Comparison of ENCODE assay signal across 28 cellular contexts in the genomic region with DNA sequence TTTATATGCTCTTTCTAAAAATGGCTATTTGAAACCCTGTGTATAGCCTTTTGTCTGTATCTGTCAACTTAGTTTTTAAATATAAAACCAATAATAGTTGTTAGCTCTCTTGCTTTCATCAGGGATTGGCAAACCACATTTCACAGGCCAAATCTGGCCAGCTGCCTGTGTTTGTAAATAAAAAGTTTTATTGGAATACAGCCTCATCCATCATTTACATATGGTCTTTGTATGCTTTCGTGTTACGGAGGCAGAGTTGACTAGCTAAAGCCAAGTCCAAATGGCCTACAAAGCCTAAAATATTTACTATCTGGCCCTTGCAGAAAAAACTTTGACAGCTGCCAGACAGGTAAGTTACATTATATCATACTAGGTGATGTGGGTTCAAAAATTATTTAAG.
"Had no signal": no experiment of that assay in that cellular context is flagged by ENCODE, and none has a peak within 500 bp of the region (broad histone marks: within the 10 kb centered on the region; RNA-seq: fewer than 3 reads in every experiment).

No MANE protein-coding gene starts in this region.

- H3K27me3 Mint-ChIP-seq: dendritic cell treated with granulocyte-macrophage colony-stimulating factor and Interleukin-4, amounts not matched to agents 40 ng/mL and 50 ng/mL, for 4 days; naive B cell; natural killer cell treated with Interleukin-12 subunit alpha and Interleukin-12 subunit beta and Interleukin-15 and Interleukin-18, amount 100 ng/mL, for 72 hours; stimulated activated memory B cell treated with anti-CD40 and anti-IgM and Interleukin-4, amounts not matched to agents 10 μg/mL and 1 μg/mL and 100 μg/mL, for 72 hours had no signal

- H3K27me3 ChIP-seq: colonic mucosa, heart right ventricle, spleen, transverse colon, vagina had no signal

- DNase-seq: colonic mucosa; effector CD8-positive, alpha-beta T cell; endodermal cell; foreskin melanocyte; glutamatergic neuron; heart right ventricle; immature natural killer cell; islet precursor cell; kidney glomerular epithelial cell; left colon; mesenchymal stem cell; mucosa of descending colon; naive B cell; nucleus accumbens; psoas muscle; spleen; stimulated activated CD4-positive, alpha-beta T cell treated with anti-CD3 and anti-CD28 coated beads, Interleukin-4, amount 100 ng/mL, for 4 hours; stimulated activated naive CD8-positive, alpha-beta T cell treated with anti-CD3 and anti-CD28 coated beads, Interleukin-15, Interleukin-2, amounts not matched to agents 100 U/mL and 50 U/mL, for 24 hours; transverse colon had no signal

- H3K36me3 ChIP-seq: colonic mucosa, heart right ventricle, spleen, transverse colon, vagina had no signal

- H3K27ac ChIP-seq: colonic mucosa, epithelial cell of prostate, heart right ventricle, skin epidermis, spleen, transverse colon, vagina had no signal

- H3K9me3 ChIP-seq: colonic mucosa, heart right ventricle, mucosa of descending colon, psoas muscle, spleen, transverse colon, vagina had no signal

- H3K9me3 Mint-ChIP-seq: dendritic cell treated with granulocyte-macrophage colony-stimulating factor and Interleukin-4, amounts not matched to agents 40 ng/mL and 50 ng/mL, for 4 days; endodermal cell; mesothelial cell of epicardium; natural killer cell treated with Interleukin-12 subunit alpha and Interleukin-12 subunit beta and Interleukin-15 and Interleukin-18, amount 100 ng/mL, for 72 hours had no signal

- H3K27ac Mint-ChIP-seq: dendritic cell treated with granulocyte-macrophage colony-stimulating factor and Interleukin-4, amounts not matched to agents 40 ng/mL and 50 ng/mL, for 4 days; endodermal cell; immature natural killer cell; mesothelial cell of epicardium; naive B cell; natural killer cell treated with Interleukin-12 subunit alpha and Interleukin-12 subunit beta and Interleukin-15 and Interleukin-18, amount 100 ng/mL, for 72 hours; stimulated activated memory B cell treated with anti-CD40 and anti-IgM and Interleukin-4, amounts not matched to agents 10 μg/mL and 1 μg/mL and 100 μg/mL, for 72 hours had no signal

- H3K4me3 Mint-ChIP-seq: dendritic cell treated with granulocyte-macrophage colony-stimulating factor and Interleukin-4, amounts not matched to agents 40 ng/mL and 50 ng/mL, for 4 days; endodermal cell; immature natural killer cell; mesothelial cell of epicardium; naive B cell; natural killer cell treated with Interleukin-12 subunit alpha and Interleukin-12 subunit beta and Interleukin-15 and Interleukin-18, amount 100 ng/mL, for 72 hours; stimulated activated memory B cell treated with anti-CD40 and anti-IgM and Interleukin-4, amounts not matched to agents 10 μg/mL and 1 μg/mL and 100 μg/mL, for 72 hours had no signal

- ATAC-seq: esophagus mucosa; heart right ventricle; left colon; mucosa of descending colon; natural killer cell treated with Interleukin-12 subunit alpha and Interleukin-12 subunit beta and Interleukin-15 and Interleukin-18, amount 100 ng/mL, for 72 hours; psoas muscle; right cardiac atrium; stimulated activated memory B cell treated with anti-CD40 and anti-IgM and Interleukin-4, amounts not matched to agents 10 μg/mL and 1 μg/mL and 100 μg/mL, for 72 hours; stimulated activated naive CD8-positive, alpha-beta T cell treated with anti-CD3 and anti-CD28 coated beads, Interleukin-15, Interleukin-2, amounts not matched to agents 100 U/mL and 50 U/mL, for 24 hours had no signal

- H3K4me1 ChIP-seq: colonic mucosa, spleen, vagina had no signal

- H3K4me3 ChIP-seq: colonic mucosa, heart right ventricle, mucosa of descending colon, psoas muscle, skin epidermis, spleen, transverse colon, vagina had no signal

- H3K4me1 Mint-ChIP-seq: endodermal cell; immature natural killer cell; naive B cell; stimulated activated memory B cell treated with anti-CD40 and anti-IgM and Interleukin-4, amounts not matched to agents 10 μg/mL and 1 μg/mL and 100 μg/mL, for 72 hours had no signal
